Comparison of ENCODE assay signal across 15 cellular contexts in the genomic region with DNA sequence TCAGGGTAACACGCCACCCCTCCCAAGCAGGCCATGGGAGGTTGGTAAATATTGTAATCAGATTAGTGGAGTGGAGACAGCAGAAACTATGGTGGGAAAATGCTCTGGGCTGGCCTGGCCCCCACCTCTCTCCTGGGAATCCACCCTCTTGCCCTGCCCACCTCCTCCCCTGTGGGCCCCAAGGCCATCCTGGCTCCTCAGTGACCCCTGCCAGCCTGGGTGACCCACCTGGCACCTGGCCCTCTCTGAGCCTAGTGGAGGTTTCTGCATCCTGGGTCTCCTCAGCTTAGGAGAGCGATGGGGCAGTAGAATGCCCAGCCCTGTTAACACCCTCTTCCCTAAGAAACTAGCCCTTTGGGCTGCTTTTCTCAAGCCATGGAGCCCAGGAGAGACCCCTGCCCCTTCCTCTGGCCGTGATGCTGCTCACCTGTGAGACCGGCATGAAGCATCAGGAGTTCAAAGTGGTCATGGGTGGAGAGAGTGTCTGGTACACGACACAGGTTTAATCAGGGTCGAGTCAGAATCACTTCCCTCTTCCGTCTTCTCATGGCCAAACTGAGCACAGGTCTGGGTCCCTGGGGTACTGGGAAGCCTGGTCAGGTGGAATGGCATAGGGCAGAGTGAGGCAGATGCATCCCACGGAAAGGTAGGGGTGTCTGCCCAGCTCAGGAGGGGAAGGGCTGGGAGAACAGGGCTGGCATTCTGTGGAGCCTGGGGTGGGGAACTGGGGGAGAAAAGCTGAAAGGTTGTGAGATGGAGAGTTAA. TPM values are rescaled to one million over a fixed set of nuclear protein-coding genes. Genes with fewer than 3 reads are reported as not detected.
DNase-seq lines count a peak whose midpoint lies in the region; ATAC-seq, FAIRE-seq and TF ChIP-seq lines count a peak whose summit lies in the region.
"Had no signal": no experiment of that assay in that cellular context is flagged by ENCODE, and none has a peak within 500 bp of the region (broad histone marks: within the 10 kb centered on the region; RNA-seq: fewer than 3 reads in every experiment).

No MANE protein-coding gene starts in this region.

- H3K4me3 ChIP-seq in right cardiac atrium (ENCODE audit: low read length): no peak overlapping the region
- H3K4me3 ChIP-seq in left ventricle myocardium inferior: no peak overlapping the region
- no peak overlapping the region for H3K4me3 ChIP-seq in kidney (ENCODE audit: low read length in 2 of 2)
- H3K4me3 ChIP-seq in trophoblast cell (ENCODE audit: low read depth, low read length): peak overlapping the region; percentile 1
- H3K4me3 ChIP-seq: BLaER1 had no signal

- H2AK5ac ChIP-seq in trophoblast cell (ENCODE audit: low read length): no peak overlapping the region

- no peak overlapping the region for H2BK12ac ChIP-seq in trophoblast cell (ENCODE audit: low read length)

- ATAC-seq in right cardiac atrium (no peak), HG03139 (IDR thresholded peaks at IDR 0.05; ENCODE audit: unreplicated experiment) (no peak), GM18505 (IDR thresholded peaks at IDR 0.05; ENCODE audit: unreplicated experiment) (no peak)
- ATAC-seq: HCT116 had no signal

- H4K8ac ChIP-seq in trophoblast cell (ENCODE audit: low read depth, low read length): no peak overlapping the region

- WGBS in right cardiac atrium: 64% methylated on average over 8 of the region's 8 CpGs
- WGBS in trophoblast cell (ENCODE audit: extremely low coverage, insufficient coverage, insufficient read length): no CpG with 5 or more reads among the region's 8 CpGs

- no peak overlapping the region for H3K4ac ChIP-seq in trophoblast cell (ENCODE audit: low read depth, low read length)

- H3K27ac ChIP-seq in right cardiac atrium (ENCODE audit: low read length): no peak overlapping the region
- no peak overlapping the region for H3K27ac ChIP-seq in left ventricle myocardium inferior (replicated peaks)
- no peak overlapping the region for H3K27ac ChIP-seq in kidney (ENCODE audit: low read depth in 2 of 2, low read length in 2 of 2)
- H3K27ac ChIP-seq in trophoblast cell (ENCODE audit: low read depth, low read length): no peak overlapping the region
- H3K27ac ChIP-seq: BLaER1 had no signal

- H3K9me3 ChIP-seq in right cardiac atrium (ENCODE audit: control insufficient read depth, low read length) (no peaks in the 10 kb centered on the region), left ventricle myocardium inferior (replicated peaks) (no peaks in the 10 kb centered on the region), kidney (ENCODE audit: control insufficient read depth in 1 of 2, low read length in 2 of 2) (no peaks in the 10 kb centered on the region), trophoblast cell (ENCODE audit: insufficient read depth, low read depth, low read length) (peaks cover 3% of the 10 kb centered on the region)
- H3K9me3 ChIP-seq: BLaER1 had no signal

- no peaks in the 10 kb centered on the region for H3K79me2 ChIP-seq in trophoblast cell (ENCODE audit: control insufficient read depth, insufficient read depth, low read length, poor library complexity)

- no peak overlapping the region for H4K12ac ChIP-seq in trophoblast cell (ENCODE audit: low read depth, low read length)

- DNase-seq in right cardiac atrium (peak in 2 of 3 donors; percentile 6 to 32), left ventricle myocardium inferior (no peak), kidney (peak; percentile 37), trophoblast cell (no peak), nucleus accumbens (lab: John Stamatoyannopoulos, UW) (no peak)
- DNase-seq in activated effector memory CD4-positive, alpha-beta T cell treated with Interleukin-2 at 50 U/mL for 16 hours: no peak
- DNase-seq: 8988T, AML-193, DMS53, GF-D8 had no signal

- no peak overlapping the region for H3K14ac ChIP-seq in trophoblast cell (ENCODE audit: low read length)

- H3K18ac ChIP-seq in trophoblast cell (ENCODE audit: low read length): no peak overlapping the region

- no peak for TF ChIP-seq POLR2A in GM18505 (IDR thresholded peaks at IDR 0.05; ENCODE audit: borderline replicate concordance, extremely low read depth, insufficient read depth, insufficient read length)

- H3K36me3 ChIP-seq in left ventricle myocardium inferior (no peaks in the 10 kb centered on the region), kidney (ENCODE audit: control insufficient read depth in 1 of 2, insufficient read depth in 2 of 2, low read length in 2 of 2) (no peaks in the 10 kb centered on the region), trophoblast cell (ENCODE audit: control insufficient read depth in 1 of 2, insufficient read depth in 2 of 2, low read length in 2 of 2) (no peaks in the 10 kb centered on the region)
- H3K36me3 ChIP-seq: BLaER1 had no signal

- no peak overlapping the region for H2BK5ac ChIP-seq in trophoblast cell (ENCODE audit: low read depth, low read length, poor library complexity)

- H2BK120ac ChIP-seq in trophoblast cell (ENCODE audit: insufficient read depth, low read length, poor library complexity): no peak overlapping the region

- no peak for TF ChIP-seq CTCF in left ventricle myocardium inferior (IDR thresholded peaks at IDR 0.05; ENCODE audit: borderline replicate concordance)
- TF ChIP-seq CTCF in kidney (IDR thresholded peaks at IDR 0.05; ENCODE audit: borderline replicate concordance, extremely low read depth, insufficient read depth): no peak

- no peak overlapping the region for H3K4me2 ChIP-seq in trophoblast cell (ENCODE audit: low read length)
- H3K4me2 ChIP-seq: BLaER1 had no signal

- H3K4me1 ChIP-seq in right cardiac atrium (ENCODE audit: control insufficient read depth, insufficient read depth, low read length): no peaks in the 10 kb centered on the region
- no peaks in the 10 kb centered on the region for H3K4me1 ChIP-seq in left ventricle myocardium inferior
- no peaks in the 10 kb centered on the region for H3K4me1 ChIP-seq in kidney (ENCODE audit: control insufficient read depth in 1 of 2, insufficient read depth in 1 of 2, low read depth in 1 of 2, low read length in 2 of 2)
- H3K4me1 ChIP-seq in trophoblast cell (ENCODE audit: control insufficient read depth in 1 of 2, insufficient read depth in 2 of 2, low read length in 2 of 2): no peaks in the 10 kb centered on the region

- H4K91ac ChIP-seq in trophoblast cell (ENCODE audit: low read depth, low read length): no peak overlapping the region

- no peak for FAIRE-seq in kidney (lab: Jason Lieb, UNC)
- FAIRE-seq: GM18507 had no signal

- no peak overlapping the region for H2AFZ ChIP-seq in trophoblast cell (ENCODE audit: insufficient read depth, low read length, poor library complexity)

- no peaks in the 10 kb centered on the region for H3K79me1 ChIP-seq in trophoblast cell (ENCODE audit: low read length)

- H3K9ac ChIP-seq in kidney (ENCODE audit: low read length in 2 of 2): no peak overlapping the region
- H3K9ac ChIP-seq in trophoblast cell (ENCODE audit: low read length): no peak overlapping the region
- H3K9ac ChIP-seq: BLaER1 had no signal

- H3K23ac ChIP-seq in trophoblast cell (ENCODE audit: low read length): no peak overlapping the region

- intact Hi-C loops in right cardiac atrium (cut with DNase I) (loop anchor here (2.0 to 10.0 kb wide), 3 partner anchors 48 to 246 kb away; no protein-coding TSS in a partner anchor), left ventricle myocardium inferior (cut with micrococcal nuclease) (no loop called here), kidney (cut with DNase I) (no loop called here)

- no peaks in the 10 kb centered on the region for H3K27me3 ChIP-seq in right cardiac atrium (ENCODE audit: control insufficient read depth, insufficient read depth)
- peaks cover 97% of the 10 kb centered on the region for H3K27me3 ChIP-seq in left ventricle myocardium inferior (ENCODE audit: low read depth)
- peaks cover 6% of the 10 kb centered on the region for H3K27me3 ChIP-seq in trophoblast cell (ENCODE audit: insufficient read depth, low read length)

RNA-seq across cellular contexts. Expression of a gene that starts 10.7 kb away (rescaled TPM):
- total RNA-seq in right cardiac atrium (not detected), left ventricle myocardium inferior (not detected), kidney (not detected)
- polyA plus RNA-seq in right cardiac atrium (not detected), kidney (ENCODE audit: insufficient read depth, low read depth, low replicate concordance) (not detected)
- not detected in 2 replicates for polyA plus RNA-seq in trophoblast cell (2013)

Comparison
In these comparisons a context has a peak if more than half of its experiments do, and no peak if none do; other contexts are left out.
1. DNase-seq: peak in right cardiac atrium (2 of 3) and kidney (single experiment); none in left ventricle myocardium inferior (single experiment), trophoblast cell (0 of 2), nucleus accumbens (0 of 56) and activated effector memory CD4-positive, alpha-beta T cell treated with Interleukin-2 at 50 U/mL for 16 hours (single experiment).
2. intact Hi-C loops: an anchor here in right cardiac atrium (2.0 to 10.0 kb wide); none called in left ventricle myocardium inferior and kidney.